In the genomic region with DNA sequence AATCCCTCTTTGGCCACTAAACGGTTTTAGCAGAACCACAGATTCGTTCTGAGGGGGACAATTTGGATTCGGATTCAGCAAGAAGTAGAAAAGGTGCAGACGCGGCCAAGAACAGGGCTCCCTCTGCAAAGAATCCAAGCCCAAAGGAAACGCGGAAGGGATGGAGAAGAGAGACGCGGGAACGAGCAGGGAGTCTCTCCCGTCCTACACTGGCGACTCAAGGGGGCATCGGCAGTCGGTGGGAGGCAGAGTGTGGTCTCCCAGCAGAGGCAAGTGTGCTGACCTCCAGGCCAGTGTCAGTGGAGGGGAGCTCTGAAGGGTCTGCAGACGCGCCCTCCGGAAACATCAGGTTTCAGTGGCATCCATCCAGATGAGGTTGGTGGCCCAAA, we compare ENCODE assay signal across 9 cellular contexts. TPM values are rescaled to one million over a fixed set of nuclear protein-coding genes. Genes with fewer than 3 reads are reported as not detected.
A peak's percentile ranks its signal among the peaks of the same experiment; 100 is the strongest.
DNase-seq lines count a peak whose midpoint lies in the region; ATAC-seq, FAIRE-seq and TF ChIP-seq lines count a peak whose summit lies in the region.
"Had no signal": no experiment of that assay in that cellular context is flagged by ENCODE, and none has a peak within 500 bp of the region (broad histone marks: within the 10 kb centered on the region; RNA-seq: fewer than 3 reads in every experiment).

No MANE protein-coding gene starts in this region.

- H3K9ac ChIP-seq in HepG2 (ENCODE audit: insufficient read depth, low read depth, low read length): no peak overlapping the region

- ATAC-seq in right lobe of liver: no peak
- ATAC-seq in HepG2: no peak
- ATAC-seq in aorta (ENCODE audit: low FRiP score): no peak
- no peak for ATAC-seq in GM21360 (IDR thresholded peaks at IDR 0.05; ENCODE audit: unreplicated experiment)

- no peaks in the 10 kb centered on the region for H3K79me2 ChIP-seq in HepG2 (ENCODE audit: insufficient read depth, low read length)

- no peaks in the 10 kb centered on the region for H3K9me3 ChIP-seq in right lobe of liver
- H3K9me3 ChIP-seq in HepG2 (ENCODE audit: low read length): no peaks in the 10 kb centered on the region
- no peaks in the 10 kb centered on the region for H3K9me3 ChIP-seq in mesodermal cell (ENCODE audit: control insufficient read depth, low read length)
- no peaks in the 10 kb centered on the region for H3K9me3 ChIP-seq in aorta (ENCODE audit: control insufficient read depth, low read length)

- peaks cover 0 to 14% (median 0%) of the 10 kb centered on the region in 5 experiments for H3K9me3 Mint-ChIP-seq in brain

- WGBS in right lobe of liver (ENCODE audit: insufficient coverage, low coverage, low lambda C conversion rate, missing lambda C conversion rate): 14% methylated on average over 12 of the region's 17 CpGs
- WGBS in HepG2 (ENCODE audit: low lambda C conversion rate): 60% methylated on average over 17 of the region's 17 CpGs
- WGBS in mesodermal cell (ENCODE audit: insufficient coverage in 2 of 2), 2 experiments: 1 to 2% methylated on average over 16 to 17 of the region's 17 CpGs
- 5% methylated on average over 17 of the region's 17 CpGs for WGBS in urinary bladder
- WGBS in aorta, 2 donors: 4 to 9% methylated on average over 17 of the region's 17 CpGs

- H3K4me3 ChIP-seq in right lobe of liver (peak overlapping the region; percentile 16 to 45 (median 23)), HepG2 (replicated peaks in 1 of 3; ENCODE audit: insufficient read depth in 1 of 3, low read depth in 2 of 3, low read length in 3 of 3) (no peak overlapping the region), mesodermal cell (ENCODE audit: extremely low read depth, insufficient read depth, low read length, poor library complexity, severe bottlenecking) (peak overlapping the region; percentile 26), urinary bladder (ENCODE audit: low read depth, low read length) (peak overlapping the region; percentile 59), aorta (ENCODE audit: low read length in 2 of 2) (no peak overlapping the region)

- no peak for TF ChIP-seq EP300 in HepG2 (IDR thresholded peaks at IDR 0.05; ENCODE audit: low read depth in 2 of 2, low read length in 2 of 2)
- no peak for TF ChIP-seq EP300 in HepG2 (CRISPR knock-in tag; IDR thresholded peaks at IDR 0.05; ENCODE audit: borderline replicate concordance)

- H3K4me1 ChIP-seq in right lobe of liver (peaks cover 0 to 10% (median 0%) of the 10 kb centered on the region in 4 donors), HepG2 (ENCODE audit: insufficient read depth, low read length) (no peaks in the 10 kb centered on the region), mesodermal cell (ENCODE audit: control insufficient read depth, insufficient read depth, low read length, poor library complexity, severe bottlenecking) (no peaks in the 10 kb centered on the region), urinary bladder (ENCODE audit: insufficient read depth) (no peaks in the 10 kb centered on the region), aorta (ENCODE audit: control insufficient read depth in 1 of 2, insufficient read depth in 2 of 2, low read length in 2 of 2) (no peaks in the 10 kb centered on the region)

- no peak for TF ChIP-seq POLR2A in right lobe of liver (IDR thresholded peaks at IDR 0.05)
- no peak for TF ChIP-seq POLR2A in HepG2 (IDR thresholded peaks at IDR 0.05; ENCODE audit: insufficient read depth in 1 of 2, low read depth in 2 of 2, low read length in 2 of 2)

- in situ Hi-C loops in HepG2 (cut with HindIII; ENCODE audit: extremely low pct_ligation_motif_present, low pct_unique_long_range_greater_than_20kb): no loop called here

- CTCF ChIA-PET in HepG2 (lab: Yijun Ruan, JAX; ENCODE audit: low intra/inter-chr PET ratio, low total read pairs): no interaction called here

- H3K36me3 ChIP-seq in right lobe of liver: no peaks in the 10 kb centered on the region
- no peaks in the 10 kb centered on the region for H3K36me3 ChIP-seq in HepG2 (replicated peaks in 1 of 2; ENCODE audit: control insufficient read depth in 1 of 2, insufficient read depth in 2 of 2, low read length in 2 of 2)
- H3K36me3 ChIP-seq in mesodermal cell (ENCODE audit: control insufficient read depth, insufficient read depth, low read length): no peaks in the 10 kb centered on the region
- no peaks in the 10 kb centered on the region for H3K36me3 ChIP-seq in urinary bladder (ENCODE audit: insufficient read depth)
- H3K36me3 ChIP-seq in aorta (ENCODE audit: control insufficient read depth in 1 of 2, insufficient read depth in 2 of 2, low read length in 1 of 2): no peaks in the 10 kb centered on the region

- H3K27ac Mint-ChIP-seq in brain: peak overlapping the region; percentile 70 to 95 (median 94)

- H3K4me1 Mint-ChIP-seq in brain: peaks cover 38% of the 10 kb centered on the region

- DNase-seq in right lobe of liver: no peak
- DNase-seq in HepG2 (ENCODE audit: low spot score): no peak
- DNase-seq in T1000 (lab: John Stamatoyannopoulos, UW): no peak
- DNase-seq in aorta: no peak

- no peak for TF ChIP-seq CTCF in right lobe of liver (IDR thresholded peaks at IDR 0.05)
- no peak for TF ChIP-seq CTCF in HepG2 (CRISPR knock-in tag; IDR thresholded peaks at IDR 0.05)
- TF ChIP-seq CTCF in brain (conservative IDR thresholded peaks at IDR 0.05): no peak

- H3K27ac ChIP-seq in right lobe of liver (no peak overlapping the region), HepG2 (ENCODE audit: extremely low read length, insufficient read depth, low read length) (no peak overlapping the region), mesodermal cell (ENCODE audit: low read depth, low read length, severe bottlenecking) (no peak overlapping the region), urinary bladder (ENCODE audit: low read depth) (no peak overlapping the region), aorta (ENCODE audit: low read depth in 1 of 2, low read length in 2 of 2) (no peak overlapping the region)

- no TSS peak for BruUV-seq in HepG2 (replicated peaks; lab: Mats Ljungman, UMichigan)

- no peak for TF ChIP-seq RAD21 in HepG2 (CRISPR knock-in tag; IDR thresholded peaks at IDR 0.05)

- H2AFZ ChIP-seq in HepG2 (ENCODE audit: low read length): no peak overlapping the region

- POLR2A ChIA-PET in HepG2 (lab: Yijun Ruan, JAX): no interaction called here

- no peaks in the 10 kb centered on the region for H3K36me3 Mint-ChIP-seq in brain

- H3K27me3 Mint-ChIP-seq in brain: peaks cover 77% of the 10 kb centered on the region

- intact Hi-C loops in right lobe of liver (cut with DNase I): no loop called here
- intact Hi-C loops in HepG2 (cut with micrococcal nuclease; ENCODE audit: unreplicated experiment): no loop called here
- intact Hi-C loops in aorta (cut with DNase I): no loop called here

- peak overlapping the region; percentile 85 to 94 (median 88) for H3K4me3 Mint-ChIP-seq in brain

- no peak overlapping the region for H3K4me2 ChIP-seq in HepG2 (ENCODE audit: low read depth, low read length)

- FAIRE-seq in HepG2 (lab: Jason Lieb, UNC): no peak
- FAIRE-seq: G401.6 had no signal

- H3K27me3 ChIP-seq in right lobe of liver (peaks cover 0 to 12% of the 10 kb centered on the region in 2 donors), HepG2 (ENCODE audit: control insufficient read depth in 1 of 2, insufficient read depth in 2 of 2, low read length in 2 of 2) (peaks cover 4 to 86% of the 10 kb centered on the region in 2 experiments; a peak in 4 of 5 replicates), aorta (ENCODE audit: control insufficient read depth in 1 of 2, insufficient read depth in 2 of 2, low read length in 1 of 2) (no peaks in the 10 kb centered on the region)

- peaks cover 2% of the 10 kb centered on the region; the same call in 1 of the 2 replicates for H4K20me1 ChIP-seq in HepG2 (ENCODE audit: insufficient read depth, low read length)

TF ChIP-seq in HepG2, 621 proteins besides CTCF, POLR2A, EP300 and RAD21 (continues in another document):
- TF ChIP-seq ATF3 (CRISPR knock-in tag; IDR thresholded peaks at IDR 0.05) (no peak), ARNT2 (CRISPR knock-in tag; IDR thresholded peaks at IDR 0.05; ENCODE audit: low read depth) (no peak), NKX3-1 (CRISPR knock-in tag; IDR thresholded peaks at IDR 0.05) (no peak)

RNA-seq across cellular contexts. Expression of gene TMEM163, which starts 1.1 kb away (rescaled TPM):
- under 1 TPM in 3 of 6 experiments, not detected in 3; 0.06 to 0.20 (median 0.07) TPM for total RNA-seq in right lobe of liver
- not detected in 2 replicates for total RNA-seq in HepG2 (2016; rRNA removed; fragmentation: Illumina TruSeq; extraction: Trizol)
- total RNA-seq in HepG2 (2016; cell fraction: cytosol; rRNA removed; fragmentation: Illumina TruSeq; extraction: Trizol; ENCODE audit: low read depth): not detected in 2 replicates
- total RNA-seq in HepG2 (2016; cell fraction: insoluble cytoplasmic fraction; rRNA removed; fragmentation: Illumina TruSeq; extraction: Trizol): not detected in 2 replicates
- not detected in 2 replicates for total RNA-seq in HepG2 (2016; cell fraction: membrane; rRNA removed; fragmentation: Illumina TruSeq; extraction: Trizol)
- not detected in 2 replicates for total RNA-seq in HepG2 (2016; cell fraction: nucleus; rRNA removed; fragmentation: Illumina TruSeq; extraction: Trizol)
- polyA plus RNA-seq in HepG2 (2011; rRNA removed): 0.05 TPM in 1 of 2 replicates, not detected in the other
- polyA plus RNA-seq in HepG2 (2011; cell fraction: cytosol; rRNA removed): not detected in 2 replicates
- not detected in 2 replicates for polyA plus RNA-seq in HepG2 (2011; cell fraction: nucleus; rRNA removed)
- 0.09 TPM in 1 of 2 replicates, not detected in the other for polyA plus RNA-seq in HepG2 (2012)
- polyA plus RNA-seq in HepG2 (2016; cell fraction: cytosol; fragmentation: Illumina TruSeq; extraction: Trizol; ENCODE audit: low read depth): not detected in 2 replicates
- polyA plus RNA-seq in HepG2 (2016; cell fraction: insoluble cytoplasmic fraction; fragmentation: Illumina TruSeq; extraction: Trizol; ENCODE audit: low read depth): not detected in 2 replicates
- not detected in 2 replicates for polyA plus RNA-seq in HepG2 (2016; cell fraction: membrane; fragmentation: Illumina TruSeq; extraction: Trizol; ENCODE audit: low read depth)
- not detected in 2 replicates for polyA plus RNA-seq in HepG2 (2016; cell fraction: nucleus; fragmentation: Illumina TruSeq; extraction: Trizol; ENCODE audit: insufficient read depth, low read depth)
- polyA minus RNA-seq in HepG2 (2011; rRNA and poly(A)+ RNA removed; ENCODE audit: low replicate concordance): not detected in 2 replicates
- polyA minus RNA-seq in HepG2 (2011; cell fraction: cytosol; rRNA and poly(A)+ RNA removed): not detected in 2 replicates
- polyA minus RNA-seq in HepG2 (2011; cell fraction: nucleus; rRNA and poly(A)+ RNA removed): not detected in 2 replicates
- polyA plus RNA-seq in brain (ENCODE audit: insufficient read depth, low read depth, low replicate concordance): 21.4 TPM
- polyA plus RNA-seq in mesodermal cell (2013, experiment 1 of 2): 2.2 TPM
- 0.96 TPM for polyA plus RNA-seq in mesodermal cell (2013, experiment 2 of 2)
- 1.6 TPM for total RNA-seq in urinary bladder
- 2.4 TPM for polyA plus RNA-seq in urinary bladder
- total RNA-seq in aorta: under 1 TPM; 0.36 to 0.62 TPM
- under 1 TPM in 1 of 2 donors, not detected in 1; 0.25 TPM for polyA plus RNA-seq in aorta

Comparison
In these comparisons a context has a peak if more than half of its experiments do, and no peak if none do; other contexts are left out.
1. H3K4me3 ChIP-seq: peak in right lobe of liver (3 of 3), mesodermal cell (single experiment) and urinary bladder (single experiment); none in HepG2 (0 of 3) and aorta (0 of 2).